ENCODE assay signal across 12 cellular contexts in genomic region chr11:126340960-126341709, GRCh38. TPM values are rescaled to one million over a fixed set of nuclear protein-coding genes. Genes with fewer than 3 reads are reported as not detected.
DNase-seq lines count a peak whose midpoint lies in the region; ATAC-seq lines count a peak whose summit lies in the region.
"Had no signal": no experiment of that assay in that cellular context is flagged by ENCODE, and none has a peak within 500 bp of the region (broad histone marks: within the 10 kb centered on the region; RNA-seq: fewer than 3 reads in every experiment).

No MANE protein-coding gene starts in this region.

- H3K36me3 ChIP-seq in BLaER1 = peaks cover 83% of the 10 kb centered on the region
- H3K36me3 ChIP-seq in mesenchymal stem cell (ENCODE audit: control insufficient read depth in 1 of 2, insufficient read depth in 2 of 2, low read depth in 1 of 2, low read length in 2 of 2) = peaks cover 31 to 41% of the 10 kb centered on the region in 2 experiments
- H3K36me3 ChIP-seq: cardiac muscle cell had no signal

- no peak overlapping the region for H2AFZ ChIP-seq in mesenchymal stem cell (ENCODE audit: low read depth, low read length)

- H3K4me3 ChIP-seq in BLaER1 = no peak overlapping the region
- H3K4me3 ChIP-seq in mesenchymal stem cell (ENCODE audit: insufficient read depth in 1 of 2, low read depth in 1 of 2, low read length in 2 of 2) = no peak overlapping the region
- H3K4me3 ChIP-seq: cardiac muscle cell, MG63 had no signal

- H3K4me2 ChIP-seq in BLaER1 (peak overlapping the region; percentile 60), mesenchymal stem cell (ENCODE audit: low read length, poor library complexity, severe bottlenecking) (no peak overlapping the region)

- DNase-seq in T-helper 17 cell (no peak), mesenchymal stem cell (no peak), retina (no peak), SHP77 (lab: John Stamatoyannopoulos, UW) (no peak), G401 (ENCODE audit: low spot score) (no peak)
- DNase-seq: activated T-cell treated with anti-CD3 and anti-CD28 coated beads, Interleukin-2, amount 50 U/mL, for 48 hours; midbrain had no signal

- in situ Hi-C loops in G401 (cut with HindIII; ENCODE audit: low sequenced_read_pairs) = no loop called here

- no peaks in the 10 kb centered on the region for H3K27me3 Mint-ChIP-seq in T-helper 17 cell

- H3K79me1 ChIP-seq in mesenchymal stem cell (replicated peaks; ENCODE audit: low read length, poor library complexity, severe bottlenecking) = peaks cover 4% of the 10 kb centered on the region

- H3K4ac ChIP-seq in mesenchymal stem cell (ENCODE audit: low read depth in 1 of 2, low read length in 2 of 2) = peak overlapping the region in 1 of 2 experiments; percentile 47

- peaks cover 73% of the 10 kb centered on the region for H3K4me1 ChIP-seq in BLaER1
- peaks cover 28% of the 10 kb centered on the region for H3K4me1 ChIP-seq in mesenchymal stem cell (ENCODE audit: control insufficient read depth, insufficient read depth, low read depth, low read length)

- H3K4me1 Mint-ChIP-seq in T-helper 17 cell = peaks cover 8% of the 10 kb centered on the region

- H3K27me3 ChIP-seq in BLaER1 (no peaks in the 10 kb centered on the region), mesenchymal stem cell (ENCODE audit: control insufficient read depth in 1 of 2, insufficient read depth in 1 of 2, low read length in 2 of 2) (no peaks in the 10 kb centered on the region)
- H3K27me3 ChIP-seq: cardiac muscle cell, MG63 had no signal

- peak overlapping the region; percentile 4 for H3K27ac Mint-ChIP-seq in T-helper 17 cell

- H2BK12ac ChIP-seq in mesenchymal stem cell (ENCODE audit: low read length in 2 of 2) = peak overlapping the region; percentile 34 to 96

- H3K9me3 ChIP-seq in BLaER1 (no peaks in the 10 kb centered on the region), T-helper 17 cell (ENCODE audit: control insufficient read depth, low read length, poor library complexity, severe bottlenecking) (no peaks in the 10 kb centered on the region), mesenchymal stem cell (ENCODE audit: control insufficient read depth, low read length) (no peaks in the 10 kb centered on the region)
- H3K9me3 ChIP-seq: MG63 had no signal

- peak overlapping the region; percentile 46 for H3K27ac ChIP-seq in BLaER1
- peak overlapping the region; percentile 45 for H3K27ac ChIP-seq in mesenchymal stem cell (ENCODE audit: low read length, poor library complexity, severe bottlenecking)
- H3K27ac ChIP-seq: cardiac muscle cell had no signal

- peak overlapping the region; percentile 61 to 68 for H3K18ac ChIP-seq in mesenchymal stem cell (ENCODE audit: low read depth in 1 of 2, low read length in 2 of 2)

- H4K91ac ChIP-seq in mesenchymal stem cell (ENCODE audit: low read length) = peak overlapping the region; percentile 93

- H3K4me3 Mint-ChIP-seq in T-helper 17 cell = no peak overlapping the region

- peak overlapping the region; percentile 80 for H4K8ac ChIP-seq in mesenchymal stem cell (ENCODE audit: low read length)

- H3K23ac ChIP-seq in mesenchymal stem cell (ENCODE audit: low read length in 2 of 2) = no peak overlapping the region

- H3K14ac ChIP-seq in mesenchymal stem cell (ENCODE audit: low read length in 2 of 2) = peak overlapping the region in 1 of 2 experiments; percentile 69

- H3K9ac ChIP-seq in BLaER1 (peak overlapping the region; percentile 5; the same call in 1 of the 2 replicates), mesenchymal stem cell (ENCODE audit: low read length) (no peak overlapping the region)

- peak; percentile 60 for ATAC-seq in GM18499 (IDR thresholded peaks at IDR 0.05; ENCODE audit: insufficient read depth, unreplicated experiment)
- ATAC-seq in T-helper 17 cell = no peak
- no peak for ATAC-seq in HG03460 (IDR thresholded peaks at IDR 0.05; ENCODE audit: unreplicated experiment)

- H2AK5ac ChIP-seq in mesenchymal stem cell (ENCODE audit: low read length, severe bottlenecking) = no peak overlapping the region

- 69% methylated on average over 10 of the region's 13 CpGs for WGBS in mesenchymal stem cell

- peak overlapping the region; percentile 21 for H2BK120ac ChIP-seq in mesenchymal stem cell (ENCODE audit: low read depth, low read length)

- H3K36me3 Mint-ChIP-seq in T-helper 17 cell (ENCODE audit: low read depth) = peaks cover 4% of the 10 kb centered on the region

- no peak overlapping the region for H2BK5ac ChIP-seq in mesenchymal stem cell (ENCODE audit: low read depth, low read length, poor library complexity, severe bottlenecking)

- peaks cover 1% of the 10 kb centered on the region; the same call in 1 of the 2 replicates for H4K20me1 ChIP-seq in BLaER1

- H2BK15ac ChIP-seq in mesenchymal stem cell (ENCODE audit: low read depth, poor library complexity, severe bottlenecking) = peak overlapping the region; percentile 38

RNA-seq across cellular contexts. Expression of gene ST3GAL4, which starts 14.4 kb away (rescaled TPM):
- 1 to 10 TPM; 3.0 to 4.8 TPM for total RNA-seq in T-helper 17 cell
- polyA plus RNA-seq in mesenchymal stem cell (2013, experiment 1 of 2) = 11.1 TPM
- 11.5 TPM for polyA plus RNA-seq in mesenchymal stem cell (2013, experiment 2 of 2)
- total RNA-seq in G401 (2014; rRNA removed; shearing (Covaris generic)) = 26.2 and 35.0 TPM in 2 replicates

RNA-seq across cellular contexts. Expression of gene DCPS, which starts 37.3 kb away (rescaled TPM):
- total RNA-seq in T-helper 17 cell = 10 to 100 TPM; 12.1 to 14.9 TPM
- 13.0 TPM for polyA plus RNA-seq in mesenchymal stem cell (2013, experiment 1 of 2)
- 12.5 TPM for polyA plus RNA-seq in mesenchymal stem cell (2013, experiment 2 of 2)
- total RNA-seq in G401 (2014; rRNA removed; shearing (Covaris generic)) = 25.0 and 48.3 TPM in 2 replicates

RNA-seq across cellular contexts. Expression of gene TIRAP, which starts 58.2 kb away (rescaled TPM):
- 10 to 100 TPM; 13.1 to 14.1 TPM for total RNA-seq in T-helper 17 cell
- 8.4 TPM for polyA plus RNA-seq in mesenchymal stem cell (2013, experiment 1 of 2)
- polyA plus RNA-seq in mesenchymal stem cell (2013, experiment 2 of 2) = 7.2 TPM
- total RNA-seq in G401 (2014; rRNA removed; shearing (Covaris generic)) = 5.6 and 8.1 TPM in 2 replicates
